ENCODE assay signal across 12 cellular contexts in genomic region chr21:26945916-26946315, GRCh38. TPM values are rescaled to one million over a fixed set of nuclear protein-coding genes. Genes with fewer than 3 reads are reported as not detected.
DNase-seq lines count a peak whose midpoint lies in the region; ATAC-seq and TF ChIP-seq lines count a peak whose summit lies in the region.
"Had no signal": no experiment of that assay in that cellular context is flagged by ENCODE, and none has a peak within 500 bp of the region (broad histone marks: within the 10 kb centered on the region; RNA-seq: fewer than 3 reads in every experiment).

No MANE protein-coding gene starts in this region.

- ATAC-seq in WTC11, result peak; percentile 58
- ATAC-seq in right cardiac atrium, result peak; percentile 59 to 92
- peak in 3 of 4 donors; percentile 68 to 71 (median 68) for ATAC-seq in psoas muscle
- ATAC-seq in GM18519 (IDR thresholded peaks at IDR 0.05; ENCODE audit: low FRiP score, unreplicated experiment), result no peak
- ATAC-seq in HG02571 (IDR thresholded peaks at IDR 0.05; ENCODE audit: unreplicated experiment), result no peak
- no peak for ATAC-seq in activated naive CD8-positive, alpha-beta T cell treated with anti-CD3 and anti-CD28 coated beads, Interleukin-2, amount 50 U/mL, for 24 hours

- H3K4me1 ChIP-seq in right cardiac atrium (ENCODE audit: control insufficient read depth, insufficient read depth, low read length) (peaks cover 2% of the 10 kb centered on the region), psoas muscle (peaks cover 8% of the 10 kb centered on the region)

- CTCF ChIA-PET in WTC11 (lab: Charles Lee), result interaction anchor here (0.6 to 2.8 kb wide), 2 partner anchors 16 to 95 kb away, joined by 3 to 6 read pairs; no protein-coding TSS in a partner anchor
- CTCF ChIA-PET in activated naive CD4-positive, alpha-beta T cell treated with anti-CD3 and anti-CD28 coated beads for 36 hours (lab: Charles Lee), result no interaction called here

- no peaks in the 10 kb centered on the region for H3K36me3 ChIP-seq in psoas muscle (ENCODE audit: insufficient read depth in 1 of 2, low read depth in 1 of 2)

- no peak overlapping the region for H3K4me3 Mint-ChIP-seq in WTC11
- H3K4me3 Mint-ChIP-seq in activated naive CD8-positive, alpha-beta T cell treated with anti-CD3 and anti-CD28 coated beads, Interleukin-2, amount 50 U/mL, for 24 hours, result no peak overlapping the region
- no peak overlapping the region for H3K4me3 Mint-ChIP-seq in activated naive CD4-positive, alpha-beta T cell treated with anti-CD3 and anti-CD28 coated beads for 36 hours

- intact Hi-C loops in right cardiac atrium (cut with DNase I) (no loop called here), psoas muscle (cut with DNase I) (no loop called here)
- intact Hi-C loops in activated naive CD4-positive, alpha-beta T cell treated with anti-CD3 and anti-CD28 coated beads for 36 hours (cut with micrococcal nuclease), result no loop called here

- no peak overlapping the region for H3K4me3 ChIP-seq in right cardiac atrium (ENCODE audit: low read length)
- H3K4me3 ChIP-seq in psoas muscle, result no peak overlapping the region

- no peaks in the 10 kb centered on the region for H3K9me3 Mint-ChIP-seq in WTC11
- H3K9me3 Mint-ChIP-seq in activated naive CD8-positive, alpha-beta T cell treated with anti-CD3 and anti-CD28 coated beads, Interleukin-2, amount 50 U/mL, for 24 hours, result no peaks in the 10 kb centered on the region
- H3K9me3 Mint-ChIP-seq in activated naive CD4-positive, alpha-beta T cell treated with anti-CD3 and anti-CD28 coated beads for 36 hours, result no peaks in the 10 kb centered on the region

- 29% methylated on average over 8 of the region's 8 CpGs for WGBS in right cardiac atrium
- 10 to 28% (median 11%) methylated on average over 8 of the region's 8 CpGs for WGBS in psoas muscle, 3 donors

- H3K27ac Mint-ChIP-seq in WTC11, result no peak overlapping the region
- H3K27ac Mint-ChIP-seq in activated naive CD8-positive, alpha-beta T cell treated with anti-CD3 and anti-CD28 coated beads, Interleukin-2, amount 50 U/mL, for 24 hours, result no peak overlapping the region
- H3K27ac Mint-ChIP-seq in activated naive CD4-positive, alpha-beta T cell treated with anti-CD3 and anti-CD28 coated beads for 36 hours, result no peak overlapping the region

- H3K27me3 ChIP-seq in right cardiac atrium (ENCODE audit: control insufficient read depth, insufficient read depth), result no peaks in the 10 kb centered on the region
- H3K27me3 ChIP-seq in psoas muscle (ENCODE audit: insufficient read depth in 3 of 3, low read length in 2 of 3), result no peaks in the 10 kb centered on the region

- POLR2A ChIA-PET in WTC11 (lab: Charles Lee), result interaction anchor here (0.6 to 0.7 kb wide), 2 partner anchors 90 to 362 kb away, joined by 3 read pairs; no protein-coding TSS in a partner anchor

- peaks cover 23% of the 10 kb centered on the region for H3K4me1 Mint-ChIP-seq in WTC11
- no peaks in the 10 kb centered on the region for H3K4me1 Mint-ChIP-seq in activated naive CD8-positive, alpha-beta T cell treated with anti-CD3 and anti-CD28 coated beads, Interleukin-2, amount 50 U/mL, for 24 hours
- H3K4me1 Mint-ChIP-seq in activated naive CD4-positive, alpha-beta T cell treated with anti-CD3 and anti-CD28 coated beads for 36 hours (ENCODE audit: low read depth), result no peaks in the 10 kb centered on the region

- H3K9me3 ChIP-seq in right cardiac atrium (ENCODE audit: control insufficient read depth, low read length) (no peaks in the 10 kb centered on the region), psoas muscle (no peaks in the 10 kb centered on the region)

- H3K36me3 Mint-ChIP-seq in WTC11, result peaks cover 3% of the 10 kb centered on the region; the same call in 1 of the 2 replicates
- no peaks in the 10 kb centered on the region for H3K36me3 Mint-ChIP-seq in activated naive CD8-positive, alpha-beta T cell treated with anti-CD3 and anti-CD28 coated beads, Interleukin-2, amount 50 U/mL, for 24 hours (ENCODE audit: low read depth)
- H3K36me3 Mint-ChIP-seq in activated naive CD4-positive, alpha-beta T cell treated with anti-CD3 and anti-CD28 coated beads for 36 hours (ENCODE audit: low read depth), result no peaks in the 10 kb centered on the region

- peaks cover 48% of the 10 kb centered on the region for H3K27me3 Mint-ChIP-seq in WTC11 (ENCODE audit: low read depth)
- no peaks in the 10 kb centered on the region for H3K27me3 Mint-ChIP-seq in activated naive CD8-positive, alpha-beta T cell treated with anti-CD3 and anti-CD28 coated beads, Interleukin-2, amount 50 U/mL, for 24 hours
- peaks cover 5% of the 10 kb centered on the region for H3K27me3 Mint-ChIP-seq in activated naive CD4-positive, alpha-beta T cell treated with anti-CD3 and anti-CD28 coated beads for 36 hours (ENCODE audit: low read depth)

- H3K27ac ChIP-seq in right cardiac atrium (ENCODE audit: low read length), result no peak overlapping the region
- peak overlapping the region; percentile 36 for H3K27ac ChIP-seq in psoas muscle

- TF ChIP-seq CTCF in WTC11 (IDR thresholded peaks at IDR 0.05) (no peak), psoas muscle (IDR thresholded peaks at IDR 0.05) (no peak)

- DNase-seq in Ammon's horn (ENCODE audit: low spot score), result peak; percentile 50
- DNase-seq in WTC11 (ENCODE audit: low spot score), result no peak
- DNase-seq in right cardiac atrium, result peak in 2 of 3 donors; percentile 28 to 55
- peak in 1 of 2 donors; percentile 56 for DNase-seq in psoas muscle
- no peak for DNase-seq in activated naive CD8-positive, alpha-beta T cell treated with anti-CD3 and anti-CD28 coated beads, Interleukin-2, amount 50 U/mL, for 24 hours
- DNase-seq in activated naive CD4-positive, alpha-beta T cell treated with anti-CD3 and anti-CD28 coated beads for 36 hours, result no peak
- DNase-seq: activated CD4-positive, alpha-beta T cell treated with anti-CD3 and anti-CD28 coated beads, Interleukin-2, amount 50 U/mL, for 1 hour; activated naive CD4-positive, alpha-beta T cell treated with anti-CD3 and anti-CD28 coated beads, Interleukin-2, amount 50 U/mL, for 16 hours; HCEC 1CT; occipital lobe had no signal

TF ChIP-seq in WTC11, 78 proteins besides CTCF, POLR2A, EP300 and RAD21:
- no peak for TF ChIP-seq ZNF232 (CRISPR knock-in tag; IDR thresholded peaks at IDR 0.05)
- no peak for TF ChIP-seq TEAD1 (CRISPR knock-in tag; IDR thresholded peaks at IDR 0.05)
- TF ChIP-seq PRRX2 (CRISPR knock-in tag; IDR thresholded peaks at IDR 0.05), result no peak

RNA-seq across cellular contexts. Expression of gene ADAMTS5, which starts 21.0 kb away (rescaled TPM):
- total RNA-seq in WTC11 (2021), result 0.57 to 1.6 TPM (median 0.64 TPM) in 3 replicates
- 1 to 10 TPM; 2.1 to 4.8 (median 3.0) TPM for total RNA-seq in right cardiac atrium
- polyA plus RNA-seq in right cardiac atrium, result 1.3 TPM
- total RNA-seq in psoas muscle, result 1 to 10 TPM; 2.5 to 4.3 (median 2.9) TPM
- 1 to 10 TPM in 2 of 3 donors, under 1 TPM in 1; 0.60 to 1.8 (median 1.0) TPM for polyA plus RNA-seq in psoas muscle
- total RNA-seq in activated naive CD4-positive, alpha-beta T cell treated with anti-CD3 and anti-CD28 coated beads for 36 hours, result not detected

Comparison
In these comparisons a context has a peak if more than half of its experiments do, and no peak if none do; other contexts are left out.
1. DNase-seq: peak in Ammon's horn (single experiment) and right cardiac atrium (2 of 3); none in WTC11 (single experiment), activated naive CD8-positive, alpha-beta T cell treated with anti-CD3 and anti-CD28 coated beads, Interleukin-2, amount 50 U/mL, for 24 hours (single experiment) and activated naive CD4-positive, alpha-beta T cell treated with anti-CD3 and anti-CD28 coated beads for 36 hours (single experiment).
2. ATAC-seq: peak in WTC11 (single experiment), right cardiac atrium (2 of 2) and psoas muscle (3 of 4); none in GM18519 (single experiment), HG02571 (single experiment) and activated naive CD8-positive, alpha-beta T cell treated with anti-CD3 and anti-CD28 coated beads, Interleukin-2, amount 50 U/mL, for 24 hours (single experiment).